In the genomic region with DNA sequence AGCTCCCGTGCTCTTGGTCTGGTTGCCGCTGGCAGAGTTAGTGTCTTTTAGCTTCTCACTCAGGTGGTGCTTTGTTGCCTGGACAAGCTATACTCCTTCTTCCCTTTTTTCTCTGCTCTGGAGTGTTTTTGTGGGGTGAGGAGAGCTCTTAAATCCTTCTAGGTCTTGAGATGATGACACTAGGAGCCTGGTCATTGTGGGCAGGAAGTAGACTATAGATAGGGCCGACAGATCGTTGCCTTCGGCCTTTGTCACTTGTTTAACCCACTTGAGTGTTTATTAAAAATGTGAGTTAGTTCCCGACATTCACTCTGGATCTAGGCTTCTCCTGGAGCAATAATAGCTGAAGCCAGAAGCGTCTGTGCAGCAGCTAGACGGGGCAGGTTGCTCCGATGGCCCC, we compare ENCODE assay signal across 1 cellular context.
TF ChIP-seq lines count a peak whose summit lies in the region.

No MANE protein-coding gene starts in this region.

TF ChIP-seq in WTC11, 78 proteins besides CTCF, POLR2A, EP300 and RAD21 (continued from another document):
- TF ChIP-seq, protein P1, sequence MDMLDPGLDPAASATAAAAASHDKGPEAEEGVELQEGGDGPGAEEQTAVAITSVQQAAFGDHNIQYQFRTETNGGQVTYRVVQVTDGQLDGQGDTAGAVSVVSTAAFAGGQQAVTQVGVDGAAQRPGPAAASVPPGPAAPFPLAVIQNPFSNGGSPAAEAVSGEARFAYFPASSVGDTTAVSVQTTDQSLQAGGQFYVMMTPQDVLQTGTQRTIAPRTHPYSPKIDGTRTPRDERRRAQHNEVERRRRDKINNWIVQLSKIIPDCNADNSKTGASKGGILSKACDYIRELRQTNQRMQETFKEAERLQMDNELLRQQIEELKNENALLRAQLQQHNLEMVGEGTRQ (CRISPR knock-in tag; IDR thresholded peaks at IDR 0.05) = no peak
- TF ChIP-seq, protein P2, sequence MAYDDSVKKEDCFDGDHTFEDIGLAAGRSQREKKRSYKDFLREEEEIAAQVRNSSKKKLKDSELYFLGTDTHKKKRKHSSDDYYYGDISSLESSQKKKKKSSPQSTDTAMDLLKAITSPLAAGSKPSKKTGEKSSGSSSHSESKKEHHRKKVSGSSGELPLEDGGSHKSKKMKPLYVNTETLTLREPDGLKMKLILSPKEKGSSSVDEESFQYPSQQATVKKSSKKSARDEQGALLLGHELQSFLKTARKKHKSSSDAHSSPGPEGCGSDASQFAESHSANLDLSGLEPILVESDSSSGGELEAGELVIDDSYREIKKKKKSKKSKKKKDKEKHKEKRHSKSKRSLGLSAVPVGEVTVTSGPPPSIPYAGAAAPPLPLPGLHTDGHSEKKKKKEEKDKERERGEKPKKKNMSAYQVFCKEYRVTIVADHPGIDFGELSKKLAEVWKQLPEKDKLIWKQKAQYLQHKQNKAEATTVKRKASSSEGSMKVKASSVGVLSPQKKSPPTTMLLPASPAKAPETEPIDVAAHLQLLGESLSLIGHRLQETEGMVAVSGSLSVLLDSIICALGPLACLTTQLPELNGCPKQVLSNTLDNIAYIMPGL (CRISPR knock-in tag; IDR thresholded peaks at IDR 0.05) = no peak
- no peak for TF ChIP-seq ZNF396 (CRISPR knock-in tag; IDR thresholded peaks at IDR 0.05; ENCODE audit: borderline replicate concordance)
- no peak for TF ChIP-seq SMAD4 (CRISPR knock-in tag; IDR thresholded peaks at IDR 0.05)
- no peak for TF ChIP-seq OVOL2 (CRISPR knock-in tag; IDR thresholded peaks at IDR 0.05; ENCODE audit: borderline replicate concordance)
- no peak for TF ChIP-seq ZNF671 (CRISPR knock-in tag; IDR thresholded peaks at IDR 0.05)
- TF ChIP-seq ELF4 (CRISPR knock-in tag; IDR thresholded peaks at IDR 0.05; ENCODE audit: low read depth) = no peak
- TF ChIP-seq, protein P3, sequence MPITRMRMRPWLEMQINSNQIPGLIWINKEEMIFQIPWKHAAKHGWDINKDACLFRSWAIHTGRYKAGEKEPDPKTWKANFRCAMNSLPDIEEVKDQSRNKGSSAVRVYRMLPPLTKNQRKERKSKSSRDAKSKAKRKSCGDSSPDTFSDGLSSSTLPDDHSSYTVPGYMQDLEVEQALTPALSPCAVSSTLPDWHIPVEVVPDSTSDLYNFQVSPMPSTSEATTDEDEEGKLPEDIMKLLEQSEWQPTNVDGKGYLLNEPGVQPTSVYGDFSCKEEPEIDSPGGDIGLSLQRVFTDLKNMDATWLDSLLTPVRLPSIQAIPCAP (CRISPR knock-in tag; IDR thresholded peaks at IDR 0.05) = no peak
- TF ChIP-seq, protein P4, sequence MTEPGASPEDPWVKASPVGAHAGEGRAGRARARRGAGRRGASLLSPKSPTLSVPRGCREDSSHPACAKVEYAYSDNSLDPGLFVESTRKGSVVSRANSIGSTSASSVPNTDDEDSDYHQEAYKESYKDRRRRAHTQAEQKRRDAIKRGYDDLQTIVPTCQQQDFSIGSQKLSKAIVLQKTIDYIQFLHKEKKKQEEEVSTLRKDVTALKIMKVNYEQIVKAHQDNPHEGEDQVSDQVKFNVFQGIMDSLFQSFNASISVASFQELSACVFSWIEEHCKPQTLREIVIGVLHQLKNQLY (CRISPR knock-in tag; IDR thresholded peaks at IDR 0.05) = no peak
